ENCODE assay signal across 8 cellular contexts in genomic region chr9:135959814-135960213, GRCh38. TPM values are rescaled to one million over a fixed set of nuclear protein-coding genes. Genes with fewer than 3 reads are reported as not detected.
DNase-seq lines count a peak whose midpoint lies in the region; ATAC-seq, FAIRE-seq and TF ChIP-seq lines count a peak whose summit lies in the region.

No MANE protein-coding gene starts in this region.

- H3K4me1 ChIP-seq in HUES48 (ENCODE audit: control insufficient read depth, insufficient read depth, low read length) (peaks cover 8% of the 10 kb centered on the region), mucosa of rectum (ENCODE audit: control insufficient read depth in 2 of 2, insufficient read depth in 2 of 2, low read length in 2 of 2) (peaks cover 9 to 11% of the 10 kb centered on the region in 2 donors)

- no peak for ATAC-seq in HG03439 (IDR thresholded peaks at IDR 0.05; ENCODE audit: unreplicated experiment)

- H3K9ac ChIP-seq in HUES48 (ENCODE audit: low read depth, low read length) (no peak overlapping the region), mucosa of rectum (ENCODE audit: low read depth in 1 of 2, low read length in 2 of 2) (peak overlapping the region; percentile 49 to 83)

- H3K27me3 ChIP-seq in HUES48 (ENCODE audit: control insufficient read depth, insufficient read depth, low read length) (no peaks in the 10 kb centered on the region), bronchial epithelial cell (ENCODE audit: control insufficient read depth, insufficient read depth, low read length) (no peaks in the 10 kb centered on the region), mucosa of rectum (ENCODE audit: control insufficient read depth in 2 of 2, insufficient read depth in 2 of 2, low read length in 2 of 2) (no peaks in the 10 kb centered on the region)

- DNase-seq in bronchial epithelial cell (ENCODE audit: low read depth) (peak; percentile 17), GDM1 (lab: John Stamatoyannopoulos, UW) (no peak), GM19239 (ENCODE audit: insufficient read length, low spot score) (no peak), D721Med (ENCODE audit: insufficient read length, low spot score) (no peak)

- no peaks in the 10 kb centered on the region for H3K9me3 ChIP-seq in HUES48 (ENCODE audit: control insufficient read depth, insufficient read depth, low read length)
- H3K9me3 ChIP-seq in mucosa of rectum (ENCODE audit: control insufficient read depth in 2 of 2, low read length in 2 of 2), result no peaks in the 10 kb centered on the region

- FAIRE-seq in bronchial epithelial cell (lab: Jason Lieb, UNC) (no peak), GM19239 (lab: Jason Lieb, UNC) (no peak), D721Med (lab: Jason Lieb, UNC) (no peak)

- TF ChIP-seq CTCF in 22Rv1 (IDR thresholded peaks at IDR 0.05) (no peak), bronchial epithelial cell (IDR thresholded peaks at IDR 0.05; ENCODE audit: insufficient read depth, low read length, severe bottlenecking) (no peak), D721Med (IDR thresholded peaks at IDR 0.05; ENCODE audit: insufficient read depth, missing control alignments) (no peak)

- H3K27ac ChIP-seq in 22Rv1 (peak overlapping the region; percentile 75; the same call in 1 of the 2 replicates), HUES48 (ENCODE audit: low read depth, low read length) (no peak overlapping the region), mucosa of rectum (ENCODE audit: low read depth in 2 of 2, low read length in 2 of 2) (no peak overlapping the region)

- H3K4me3 ChIP-seq in HUES48 (ENCODE audit: low read depth, low read length) (peak overlapping the region; percentile 78), bronchial epithelial cell (ENCODE audit: low read depth, low read length) (peak overlapping the region; percentile 85), mucosa of rectum (ENCODE audit: low read length in 2 of 2) (peak overlapping the region; percentile 83)

- H3K36me3 ChIP-seq in HUES48 (ENCODE audit: control insufficient read depth, insufficient read depth, low read length) (peaks cover 6% of the 10 kb centered on the region), bronchial epithelial cell (ENCODE audit: control insufficient read depth, insufficient read depth, low read length) (peaks cover 2% of the 10 kb centered on the region), mucosa of rectum (ENCODE audit: control insufficient read depth in 2 of 2, insufficient read depth in 2 of 2, low read length in 2 of 2) (peaks cover 0 to under 1% of the 10 kb centered on the region in 2 donors)

RNA-seq across cellular contexts. Expression of gene UBAC1, which starts 1.4 kb away (rescaled TPM):
- 36.1 and 38.5 TPM in 2 replicates for total RNA-seq in bronchial epithelial cell

RNA-seq across cellular contexts. Expression of gene CAMSAP1, which starts 52.5 kb away (rescaled TPM):
- total RNA-seq in bronchial epithelial cell, result 23.2 and 26.2 TPM in 2 replicates
